19 cellular contexts compared by ENCODE assay signal in the genomic region with DNA sequence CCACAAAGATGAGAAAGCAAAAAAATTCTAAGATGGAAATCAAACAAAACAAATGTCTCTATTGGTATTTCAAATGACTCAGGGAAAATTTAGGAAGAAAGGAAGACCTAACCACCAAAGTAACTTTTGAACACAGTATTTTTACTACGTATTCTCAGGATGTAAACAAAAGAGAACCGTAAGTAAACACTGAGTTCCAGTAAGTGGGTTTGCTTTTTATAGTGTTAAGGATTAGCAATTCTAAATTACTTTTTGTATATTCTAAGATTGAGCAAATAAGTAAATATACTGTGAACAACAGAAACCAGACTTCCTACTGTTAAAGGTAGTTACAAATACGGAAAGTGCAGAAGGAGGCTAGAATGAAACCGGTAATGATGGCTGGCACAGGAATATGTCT. TPM values are rescaled to one million over a fixed set of nuclear protein-coding genes. Genes with fewer than 3 reads are reported as not detected.
DNase-seq lines count a peak whose midpoint lies in the region; ATAC-seq, FAIRE-seq and TF ChIP-seq lines count a peak whose summit lies in the region.
"Had no signal": no experiment of that assay in that cellular context is flagged by ENCODE, and none has a peak within 500 bp of the region (broad histone marks: within the 10 kb centered on the region; RNA-seq: fewer than 3 reads in every experiment).

No MANE protein-coding gene starts in this region.

- H3K4me1 ChIP-seq in PC-3 (ENCODE audit: insufficient read depth, low read length) = peaks cover 19% of the 10 kb centered on the region
- peaks cover 66% of the 10 kb centered on the region for H3K4me1 ChIP-seq in HepG2 (ENCODE audit: insufficient read depth, low read length)
- peaks cover 9% of the 10 kb centered on the region for H3K4me1 ChIP-seq in stomach smooth muscle (ENCODE audit: control insufficient read depth, insufficient read depth, low read length)

- 41% methylated on average over 4 of the region's 4 CpGs for WGBS in HepG2 (ENCODE audit: low lambda C conversion rate)

- H3K9me3 ChIP-seq in PC-3 (ENCODE audit: low read length) (no peaks in the 10 kb centered on the region), HepG2 (ENCODE audit: low read length) (no peaks in the 10 kb centered on the region), stomach smooth muscle (ENCODE audit: control insufficient read depth in 2 of 2, low read length in 2 of 2) (no peaks in the 10 kb centered on the region)
- H3K9me3 ChIP-seq: MG63 had no signal

- H2AFZ ChIP-seq in PC-3 (ENCODE audit: low read length) (peak overlapping the region; percentile 64), HepG2 (ENCODE audit: low read length) (no peak overlapping the region)

- H3K27ac ChIP-seq in PC-3 (ENCODE audit: low read length) (peak overlapping the region; percentile 80), HepG2 (ENCODE audit: extremely low read length, insufficient read depth, low read length) (peak overlapping the region; percentile 34), stomach smooth muscle (ENCODE audit: low read length) (peak overlapping the region; percentile 6)

- no peak for TF ChIP-seq POLR2A in HepG2 (IDR thresholded peaks at IDR 0.05; ENCODE audit: insufficient read depth in 1 of 2, low read depth in 2 of 2, low read length in 2 of 2)

- DNase-seq in Calu3 = no peak
- peak; percentile 68 for DNase-seq in PC-3
- peak; percentile 21 for DNase-seq in HepG2 (ENCODE audit: low spot score)
- DNase-seq in midbrain (lab: John Stamatoyannopoulos, UW) = no peak
- no peak for DNase-seq in SW 1271 (lab: John Stamatoyannopoulos, UW)
- DNase-seq: AML-193; CD4-positive, alpha-beta memory T cell; EL; GOT3; HFFc6; MG63; NCI-H1105 treated with DMSO at 0.1 percent for 48 hours; NCI-H187 treated with DMSO at 0.1 percent for 48 hours; NCI-H510A; SHP77 treated with DMSO at 0.1 percent for 48 hours had no signal

- H3K36me3 Mint-ChIP-seq in Calu3 (ENCODE audit: insufficient read depth, unreplicated experiment) = peaks cover 13% of the 10 kb centered on the region
- H3K36me3 Mint-ChIP-seq: CD4-positive, alpha-beta memory T cell had no signal

- H3K27ac Mint-ChIP-seq in Calu3 (ENCODE audit: unreplicated experiment) = peak overlapping the region; percentile 22
- H3K27ac Mint-ChIP-seq: HFFc6 had no signal

- POLR2A ChIA-PET in PC-3 (lab: Charles Lee; ENCODE audit: unreplicated experiment) (no interaction called here), HepG2 (lab: Yijun Ruan, JAX) (no interaction called here)

- H3K9me2 ChIP-seq in PC-3 (replicated peaks; ENCODE audit: low read length) = no peaks in the 10 kb centered on the region

- H3K27me3 ChIP-seq in PC-3 (ENCODE audit: low read length) = no peaks in the 10 kb centered on the region
- no peaks in the 10 kb centered on the region for H3K27me3 ChIP-seq in HepG2 (ENCODE audit: control insufficient read depth in 1 of 2, insufficient read depth in 2 of 2, low read length in 2 of 2)
- H3K27me3 ChIP-seq in stomach smooth muscle (ENCODE audit: control insufficient read depth in 1 of 2, insufficient read depth in 2 of 2, low read length in 2 of 2) = no peaks in the 10 kb centered on the region
- H3K27me3 ChIP-seq: MG63 had no signal

- intact Hi-C loops in Calu3 (cut with micrococcal nuclease; ENCODE audit: unreplicated experiment) (no loop called here), PC-3 (cut with micrococcal nuclease) (loop anchor here (1.0 kb wide), 1 partner anchor 100 kb away; no protein-coding TSS in a partner anchor), HepG2 (cut with micrococcal nuclease; ENCODE audit: unreplicated experiment) (loop anchor here (10.0 kb wide), 1 partner anchor 312 kb away; no protein-coding TSS in a partner anchor)

- H3K79me2 ChIP-seq in PC-3 (ENCODE audit: low read length) = peaks cover 67% of the 10 kb centered on the region
- H3K79me2 ChIP-seq in HepG2 (ENCODE audit: insufficient read depth, low read length) = peaks cover 99% of the 10 kb centered on the region

- peak; percentile 90 for ATAC-seq in PC-3
- peak; percentile 24 for ATAC-seq in HepG2
- no peak for ATAC-seq in activated CD4-positive, CD25-positive, alpha-beta regulatory T cell treated with anti-CD3 and anti-CD28 coated beads, Interleukin-2, amount 50 U/mL, for 24 hours
- ATAC-seq: K562 had no signal

- H3K9ac ChIP-seq in PC-3 (ENCODE audit: low read length) (peak overlapping the region; percentile 42), HepG2 (ENCODE audit: insufficient read depth, low read depth, low read length) (no peak overlapping the region), stomach smooth muscle (ENCODE audit: low read length in 2 of 2) (no peak overlapping the region)

- FAIRE-seq in HepG2 (lab: Jason Lieb, UNC) = no peak
- FAIRE-seq: HTR-8/SVneo, K562 had no signal

- H3K36me3 ChIP-seq in PC-3 (ENCODE audit: low read depth, low read length) (no peaks in the 10 kb centered on the region), HepG2 (replicated peaks in 1 of 2; ENCODE audit: control insufficient read depth in 1 of 2, insufficient read depth in 2 of 2, low read length in 2 of 2) (peaks cover 1 to 6% of the 10 kb centered on the region in 2 experiments; a peak in 3 of 5 replicates), stomach smooth muscle (ENCODE audit: control insufficient read depth in 2 of 2, insufficient read depth in 2 of 2, low read length in 2 of 2) (no peaks in the 10 kb centered on the region)
- H3K36me3 ChIP-seq: MG63 had no signal

- H3K9me3 Mint-ChIP-seq in Calu3 (ENCODE audit: low read depth, unreplicated experiment) = peaks cover 6% of the 10 kb centered on the region
- H3K9me3 Mint-ChIP-seq: HFFc6 had no signal

- H3F3A ChIP-seq in PC-3 (ENCODE audit: low read length, unreplicated experiment) = no peaks in the 10 kb centered on the region

- peak in 1 of 2 experiments; percentile 91; a peak in 1 of 4 replicates for TF ChIP-seq EP300 in HepG2 (IDR thresholded peaks at IDR 0.05; ENCODE audit: low read depth in 2 of 2, low read length in 2 of 2)
- peak; percentile 47; the same call in 1 of the 2 replicates for TF ChIP-seq EP300 in HepG2 (CRISPR knock-in tag; IDR thresholded peaks at IDR 0.05; ENCODE audit: borderline replicate concordance)

- H3K4me2 ChIP-seq in PC-3 (ENCODE audit: low read length) (peak overlapping the region; percentile 76), HepG2 (ENCODE audit: low read depth, low read length) (peak overlapping the region; percentile 33)

- H3K4me1 Mint-ChIP-seq in Calu3 (ENCODE audit: low read depth, unreplicated experiment) = peaks cover 58% of the 10 kb centered on the region

- TF ChIP-seq RAD21 in HepG2 (CRISPR knock-in tag; IDR thresholded peaks at IDR 0.05) = no peak

- H3K4me3 Mint-ChIP-seq in Calu3 (ENCODE audit: low read depth, unreplicated experiment) = no peak overlapping the region
- H3K4me3 Mint-ChIP-seq: HFFc6 had no signal

- H3K4me3 ChIP-seq in PC-3 (ENCODE audit: low read length) (peak overlapping the region; percentile 59), HepG2 (replicated peaks in 1 of 3; ENCODE audit: insufficient read depth in 1 of 3, low read depth in 2 of 3, low read length in 3 of 3) (no peak overlapping the region; a peak in 1 of 6 replicates), stomach smooth muscle (ENCODE audit: low read length in 2 of 2) (peak overlapping the region; percentile 9 to 52)
- H3K4me3 ChIP-seq: K562, MG63 had no signal

- TF ChIP-seq CTCF in Calu3 (IDR thresholded peaks at IDR 0.05; ENCODE audit: unreplicated experiment) = no peak
- no peak for TF ChIP-seq CTCF in PC-3 (conservative IDR thresholded peaks at IDR 0.05; ENCODE audit: low read depth, low read length)
- no peak for TF ChIP-seq CTCF in HepG2 (CRISPR knock-in tag; IDR thresholded peaks at IDR 0.05)

- BruUV-seq in Calu3 (replicated peaks; lab: Mats Ljungman, UMichigan) (no TSS peak), PC-3 (replicated peaks; lab: Mats Ljungman, UMichigan) (no TSS peak), HepG2 (replicated peaks; lab: Mats Ljungman, UMichigan) (no TSS peak)

- H3K27me3 Mint-ChIP-seq in Calu3 (ENCODE audit: unreplicated experiment) = no peaks in the 10 kb centered on the region
- H3K27me3 Mint-ChIP-seq: CD4-positive, alpha-beta memory T cell had no signal

- in situ Hi-C loops in HepG2 (cut with HindIII; ENCODE audit: extremely low pct_ligation_motif_present, low pct_unique_long_range_greater_than_20kb) = no loop called here

- CTCF ChIA-PET in Calu3 (lab: Charles Lee) (interaction anchor here (1.1 kb wide), 1 partner anchor 377 kb away, joined by 3 read pairs; no protein-coding TSS in a partner anchor), PC-3 (lab: Charles Lee) (no interaction called here), HepG2 (lab: Yijun Ruan, JAX; ENCODE audit: low intra/inter-chr PET ratio, low total read pairs) (no interaction called here)

- no peaks in the 10 kb centered on the region for H4K20me1 ChIP-seq in PC-3 (ENCODE audit: low read length)
- 0 out of 2 replicates have a peak, but pooled peaks cover 2% of the 10 kb centered on the region for H4K20me1 ChIP-seq in HepG2 (ENCODE audit: insufficient read depth, low read length)

RNA-seq across cellular contexts. Expression of a gene that starts 31.6 kb away (rescaled TPM):
- total RNA-seq in Calu3 (2022) (135 and 145 TPM in 2 replicates), PC-3 (2014; rRNA removed) (12.2 and 21.3 TPM in 2 replicates), HepG2 (2016; rRNA removed; fragmentation: Illumina TruSeq; extraction: Trizol) (74.4 and 105 TPM in 2 replicates)
- total RNA-seq in HepG2 (2016; cell fraction: cytosol; rRNA removed; fragmentation: Illumina TruSeq; extraction: Trizol; ENCODE audit: low read depth) = 58.3 and 66.2 TPM in 2 replicates
- total RNA-seq in HepG2 (2016; cell fraction: insoluble cytoplasmic fraction; rRNA removed; fragmentation: Illumina TruSeq; extraction: Trizol) = 71.8 and 93.5 TPM in 2 replicates
- total RNA-seq in HepG2 (2016; cell fraction: membrane; rRNA removed; fragmentation: Illumina TruSeq; extraction: Trizol) = 84.1 and 90.5 TPM in 2 replicates
- total RNA-seq in HepG2 (2016; cell fraction: nucleus; rRNA removed; fragmentation: Illumina TruSeq; extraction: Trizol) = 67.8 and 69.5 TPM in 2 replicates
- 69.3 and 101 TPM in 2 replicates for polyA plus RNA-seq in HepG2 (2011; rRNA removed)
- polyA plus RNA-seq in HepG2 (2011; cell fraction: cytosol; rRNA removed) = 44.4 and 49.6 TPM in 2 replicates
- 48.2 and 49.5 TPM in 2 replicates for polyA plus RNA-seq in HepG2 (2011; cell fraction: nucleus; rRNA removed)
- 109 and 119 TPM in 2 replicates for polyA plus RNA-seq in HepG2 (2012)
- 25.4 and 25.6 TPM in 2 replicates for polyA plus RNA-seq in HepG2 (2016; cell fraction: cytosol; fragmentation: Illumina TruSeq; extraction: Trizol; ENCODE audit: low read depth)
- polyA plus RNA-seq in HepG2 (2016; cell fraction: insoluble cytoplasmic fraction; fragmentation: Illumina TruSeq; extraction: Trizol; ENCODE audit: low read depth) = 82.9 and 87.2 TPM in 2 replicates
- polyA plus RNA-seq in HepG2 (2016; cell fraction: membrane; fragmentation: Illumina TruSeq; extraction: Trizol; ENCODE audit: low read depth) = 48.8 and 51.0 TPM in 2 replicates
- 66.2 and 71.0 TPM in 2 replicates for polyA plus RNA-seq in HepG2 (2016; cell fraction: nucleus; fragmentation: Illumina TruSeq; extraction: Trizol; ENCODE audit: insufficient read depth, low read depth)
- 13.2 and 38.6 TPM in 2 replicates for polyA minus RNA-seq in HepG2 (2011; rRNA and poly(A)+ RNA removed; ENCODE audit: low replicate concordance)
- 71.8 and 102 TPM in 2 replicates for polyA minus RNA-seq in HepG2 (2011; cell fraction: cytosol; rRNA and poly(A)+ RNA removed)
- polyA minus RNA-seq in HepG2 (2011; cell fraction: nucleus; rRNA and poly(A)+ RNA removed) = 247 and 269 TPM in 2 replicates

Comparison
In these comparisons a context has a peak if more than half of its experiments do, and no peak if none do; other contexts are left out.
1. DNase-seq: peak in PC-3 (single experiment) and HepG2 (single experiment); none in Calu3 (single experiment), midbrain (single experiment) and SW 1271 (0 of 2).
2. ATAC-seq: peak in PC-3 (single experiment) and HepG2 (single experiment); none in activated CD4-positive, CD25-positive, alpha-beta regulatory T cell treated with anti-CD3 and anti-CD28 coated beads, Interleukin-2, amount 50 U/mL, for 24 hours (0 of 2).
3. H3K27ac ChIP-seq: peak in every context shown above with its lines; median percentile 80 in PC-3; 34 in HepG2; 6 in stomach smooth muscle.
4. H3K4me3 ChIP-seq: peak in PC-3 (single experiment) and stomach smooth muscle (2 of 2); none in HepG2 (0 of 3).